37 cellular contexts compared by ENCODE assay signal in genomic region chr13:78520425-78520824, GRCh38.
"Had no signal": no experiment of that assay in that cellular context is flagged by ENCODE, and none has a peak within 500 bp of the region (broad histone marks: within the 10 kb centered on the region; RNA-seq: fewer than 3 reads in every experiment).

No MANE protein-coding gene starts in this region.

- H3K9me3 ChIP-seq: adrenal gland, body of pancreas, MG63, Peyer's patch had no signal

- ATAC-seq: activated naive CD4-positive, alpha-beta T cell treated with anti-CD3 and anti-CD28 coated beads, Interleukin-2, amount 50 U/mL, for 72 hours; activated T-cell treated with anti-CD3 and anti-CD28 coated beads, Interleukin-2, amount 50 U/mL, for 4 hours; body of pancreas; PC-3; Right ventricle myocardium inferior had no signal

- H3K27me3 ChIP-seq: adrenal gland, body of pancreas, breast epithelium, MG63, Peyer's patch had no signal

- H3K27ac ChIP-seq: adrenal gland, body of pancreas, breast epithelium, coronary artery, Peyer's patch, RWPE1 had no signal

- DNase-seq: activated B cell treated with CpG ODN at 0.5 μM for 24 hours; activated CD4-positive, alpha-beta memory T cell treated with anti-CD3 and anti-CD28 coated beads for 36 hours; activated CD4-positive, alpha-beta T cell treated with anti-CD3 and anti-CD28 coated beads for 4 hours; activated CD4-positive, alpha-beta T cell treated with anti-CD3 and anti-CD28 coated beads, Interleukin-2, amount 50 U/mL, for 1 hour; activated CD4-positive, CD25-positive, alpha-beta regulatory T cell treated with anti-CD3 and anti-CD28 coated beads, Interleukin-2, amount 50 U/mL, for 72 hours; activated CD8-positive, alpha-beta memory T cell treated with anti-CD3 and anti-CD28 coated beads, Interleukin-2, amount 50 U/mL, for 4 hours; activated gamma-delta T cell treated with Interleukin-2 at 50 U/mL for 16 hours; activated naive CD4-positive, alpha-beta T cell treated with anti-CD3 and anti-CD28 coated beads for 36 hours; activated T-cell treated with anti-CD3 and anti-CD28 coated beads for 4 hours; activated T-cell treated with anti-CD3 and anti-CD28 coated beads, Interleukin-2, amount 50 U/mL, for 4 hours; adrenal gland; body of pancreas; KG1; MG63; NCI-H1048; NCI-H1105 treated with DMSO at 0.1 percent for 48 hours; NCI-H1436; NCI-H1694; NCI-H1930; NCI-H2081 treated with DMSO at 0.1 percent for 48 hours; NCI-H226; NCI-H446 treated with DMSO at 0.1 percent for 48 hours; NCI-H524; NCI-H69; NCI-H82; PC-3; Peyer's patch; SIG-M5; SW 1271; T-helper 1 cell; T-helper 2 cell; T-helper 9 cell had no signal

- H3K4me3 ChIP-seq: adrenal gland, body of pancreas, breast epithelium, coronary artery, MG63, Peyer's patch had no signal

- H3K4me1 ChIP-seq: adrenal gland, body of pancreas, breast epithelium, Peyer's patch had no signal

- H3K36me3 ChIP-seq: adrenal gland, breast epithelium, MG63, Peyer's patch had no signal
